In genomic region chr21:14453339-14453738, GRCh38 we compare ENCODE assay signal across 9 cellular contexts.
DNase-seq lines count a peak whose midpoint lies in the region; ATAC-seq, FAIRE-seq and TF ChIP-seq lines count a peak whose summit lies in the region.
"Had no signal": no experiment of that assay in that cellular context is flagged by ENCODE, and none has a peak within 500 bp of the region (broad histone marks: within the 10 kb centered on the region; RNA-seq: fewer than 3 reads in every experiment).

No MANE protein-coding gene starts in this region.

- no peak overlapping the region for H3K4me3 ChIP-seq in GM06990 (replicated peaks; ENCODE audit: low read depth, low read length)
- H3K4me3 ChIP-seq: esophagus muscularis mucosa had no signal

- peak overlapping the region; percentile 90 for H3K27ac Mint-ChIP-seq in activated CD8-positive, alpha-beta T cell treated with anti-CD3 and anti-CD28 coated beads for 36 hours
- no peak overlapping the region for H3K27ac Mint-ChIP-seq in nephron progenitor cell

- intact Hi-C loops in activated CD8-positive, alpha-beta T cell treated with anti-CD3 and anti-CD28 coated beads for 36 hours (cut with micrococcal nuclease) = loop anchor here (5.0 kb wide), 1 partner anchor 79 kb away; no protein-coding TSS in a partner anchor

- peak overlapping the region; percentile 37 for H3K4me3 Mint-ChIP-seq in activated CD8-positive, alpha-beta T cell treated with anti-CD3 and anti-CD28 coated beads for 36 hours
- H3K4me3 Mint-ChIP-seq in nephron progenitor cell = no peak overlapping the region

- POLR2A ChIA-PET in activated CD8-positive, alpha-beta T cell treated with anti-CD3 and anti-CD28 coated beads for 36 hours (lab: Charles Lee) = interaction anchor here (0.8 to 2.1 kb wide), 8 partner anchors 8 to 92 kb away, joined by 3 to 11 read pairs (median 4); no protein-coding TSS in a partner anchor

- no peaks in the 10 kb centered on the region for H3K9me3 Mint-ChIP-seq in activated CD8-positive, alpha-beta T cell treated with anti-CD3 and anti-CD28 coated beads for 36 hours
- H3K9me3 Mint-ChIP-seq in nephron progenitor cell = no peaks in the 10 kb centered on the region

- TF ChIP-seq CTCF in GM06990 (IDR thresholded peaks at IDR 0.05; ENCODE audit: insufficient read depth, low read length, poor library complexity, severe bottlenecking) (no peak), nephron progenitor cell (IDR thresholded peaks at IDR 0.05) (no peak)
- no peak for TF ChIP-seq CTCF in activated CD8-positive, alpha-beta T cell treated with anti-CD3 and anti-CD28 coated beads for 36 hours (IDR thresholded peaks at IDR 0.05)

- peak; percentile 99 for FAIRE-seq in GM19239 (lab: Jason Lieb, UNC)

- no peaks in the 10 kb centered on the region for H3K27me3 ChIP-seq in GM06990 (replicated peaks; ENCODE audit: control insufficient read depth, insufficient read depth, low read length)
- H3K27me3 ChIP-seq: esophagus muscularis mucosa had no signal

- H3K4me1 Mint-ChIP-seq in activated CD8-positive, alpha-beta T cell treated with anti-CD3 and anti-CD28 coated beads for 36 hours (ENCODE audit: low read depth) = peaks cover 50% of the 10 kb centered on the region
- peaks cover 15% of the 10 kb centered on the region for H3K4me1 Mint-ChIP-seq in nephron progenitor cell

- peaks cover 3% of the 10 kb centered on the region for H3K27me3 Mint-ChIP-seq in activated CD8-positive, alpha-beta T cell treated with anti-CD3 and anti-CD28 coated beads for 36 hours
- no peaks in the 10 kb centered on the region for H3K27me3 Mint-ChIP-seq in nephron progenitor cell (ENCODE audit: low read depth, poor library complexity)

- H3K36me3 Mint-ChIP-seq in activated CD8-positive, alpha-beta T cell treated with anti-CD3 and anti-CD28 coated beads for 36 hours (ENCODE audit: low read depth) = no peaks in the 10 kb centered on the region
- H3K36me3 Mint-ChIP-seq in nephron progenitor cell (ENCODE audit: low read depth) = no peaks in the 10 kb centered on the region

- CTCF ChIA-PET in activated CD8-positive, alpha-beta T cell treated with anti-CD3 and anti-CD28 coated beads for 36 hours (lab: Charles Lee) = interaction anchor here (0.6 to 2.5 kb wide), 12 partner anchors 11 to 321 kb away, joined by 3 to 10 read pairs (median 3); no protein-coding TSS in a partner anchor

- ATAC-seq in HG02943 (IDR thresholded peaks at IDR 0.05; ENCODE audit: low read depth, unreplicated experiment) = peak; percentile 74
- peak; percentile 92 for ATAC-seq in activated CD8-positive, alpha-beta T cell treated with anti-CD3 and anti-CD28 coated beads for 36 hours

- DNase-seq in GM06990 (ENCODE audit: extremely low read depth, insufficient read length) (peak; percentile 71), GM19239 (ENCODE audit: insufficient read length, low spot score) (peak; percentile 15), cerebellar cortex (ENCODE audit: low spot score) (no peak), nephron progenitor cell (no peak), SK-N-DZ (ENCODE audit: low spot score) (no peak), COLO829 (ENCODE audit: low spot score) (no peak)
- peak; percentile 63 for DNase-seq in activated CD8-positive, alpha-beta T cell treated with anti-CD3 and anti-CD28 coated beads for 36 hours

- H3K36me3 ChIP-seq in GM06990 (ENCODE audit: control insufficient read depth, insufficient read depth, low read length) = no peaks in the 10 kb centered on the region
- H3K36me3 ChIP-seq: esophagus muscularis mucosa had no signal

Comparison
In these comparisons a context has a peak if more than half of its experiments do, and no peak if none do; other contexts are left out.
1. DNase-seq: peak in GM06990 (single experiment), GM19239 (single experiment) and activated CD8-positive, alpha-beta T cell treated with anti-CD3 and anti-CD28 coated beads for 36 hours (single experiment); none in cerebellar cortex (single experiment), nephron progenitor cell (single experiment), SK-N-DZ (single experiment) and COLO829 (single experiment).